Comparison of ENCODE assay signal across 8 cellular contexts in the genomic region with DNA sequence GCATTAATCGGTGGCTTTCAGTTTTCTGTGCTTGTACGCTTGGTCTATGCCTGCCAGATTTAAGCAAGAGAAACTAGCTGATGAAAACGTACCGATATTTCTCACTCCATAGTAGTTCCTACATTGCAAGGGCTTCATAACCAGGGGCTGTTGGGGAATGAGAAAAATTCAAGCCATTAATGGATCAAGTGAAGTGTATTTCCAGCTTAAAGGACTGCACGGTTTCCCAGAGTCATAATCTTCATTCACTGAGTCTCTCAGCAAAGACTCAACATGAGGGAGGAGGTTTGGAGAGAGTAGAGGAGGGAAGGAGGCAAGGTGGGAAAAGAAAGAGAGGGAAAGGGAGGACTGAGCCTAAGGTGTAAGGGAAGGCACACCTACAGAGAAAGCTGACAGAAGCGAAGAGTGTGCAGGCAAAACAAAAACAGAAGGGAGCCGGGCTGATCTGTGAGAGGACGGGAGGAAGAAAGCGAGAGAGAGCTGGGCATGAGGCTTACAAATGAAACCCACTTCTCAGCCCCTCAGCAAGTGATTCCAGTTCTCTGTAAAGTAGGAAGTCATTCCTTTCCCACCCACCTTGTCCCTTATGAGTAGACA. TPM values are rescaled to one million over a fixed set of nuclear protein-coding genes. Genes with fewer than 3 reads are reported as not detected.
DNase-seq lines count a peak whose midpoint lies in the region; ATAC-seq, FAIRE-seq and TF ChIP-seq lines count a peak whose summit lies in the region.

No MANE protein-coding gene starts in this region.

- H3K4me1 ChIP-seq in K562 (replicated peaks in 1 of 2; ENCODE audit: control insufficient read depth in 2 of 2, insufficient read depth in 2 of 2, low read length in 2 of 2) = no peaks in the 10 kb centered on the region
- peaks cover 9% of the 10 kb centered on the region for H3K4me1 ChIP-seq in muscle layer of colon (ENCODE audit: insufficient read depth, low read length)

- no TSS peak for BruUV-seq in K562 (replicated peaks; lab: Mats Ljungman, UMichigan)

- CTCF ChIA-PET in K562 (lab: Yijun Ruan, JAX; ENCODE audit: low intra/inter-chr PET ratio) = no interaction called here

- DNase-seq in K562 (ENCODE audit: extremely low read depth in 1 of 4, low spot score in 3 of 4) = no peak
- no peak for DNase-seq in NCI-H1694 (lab: John Stamatoyannopoulos, UW)
- DNase-seq in NOMO-1 treated with dmso at 0.1 percent for 144 hours (lab: John Stamatoyannopoulos, UW; ENCODE audit: unreplicated experiment) = no peak
- no peak for DNase-seq in SKM-1 (lab: John Stamatoyannopoulos, UW; ENCODE audit: unreplicated experiment)

- POLR2A ChIA-PET in K562 (lab: Yijun Ruan, JAX) = no interaction called here

- TF ChIP-seq CTCF in K562 (IDR thresholded peaks at IDR 0.05 in 2 of 3, conservative IDR thresholded peaks at IDR 0.05 in 1 of 3; ENCODE audit: insufficient read depth in 2 of 3, low read depth in 1 of 3, low read length in 3 of 3) = no peak

- FAIRE-seq in K562 (lab: Jason Lieb, UNC) = no peak

- no peaks in the 10 kb centered on the region for H3K9me1 ChIP-seq in K562 (ENCODE audit: control insufficient read depth, insufficient read depth, low read length)

- H3K9me3 ChIP-seq in K562 (replicated peaks; ENCODE audit: control insufficient read depth, insufficient read depth, low read depth, low read length) = no peaks in the 10 kb centered on the region
- H3K9me3 ChIP-seq in muscle layer of colon (ENCODE audit: low read length) = no peaks in the 10 kb centered on the region

- H3K9ac ChIP-seq in K562 (ENCODE audit: insufficient read depth in 1 of 2, low read depth in 2 of 2, low read length in 2 of 2) = peak overlapping the region in 1 of 2 experiments; percentile 1; a peak in 1 of 4 replicates
- peak overlapping the region; percentile 55 for H3K9ac ChIP-seq in muscle layer of colon (ENCODE audit: low read length)

- no peak for TF ChIP-seq EP300 in K562 (IDR thresholded peaks at IDR 0.05; ENCODE audit: low read length)

- in situ Hi-C loops in K562 (cut with MboI) = no loop called here

- no peak for TF ChIP-seq POLR2A in K562 (conservative IDR thresholded peaks at IDR 0.05)

- no peaks in the 10 kb centered on the region for H3K79me2 ChIP-seq in K562 (ENCODE audit: control insufficient read depth, insufficient read depth, low read length)

- peak overlapping the region; percentile 20; the same call in 1 of the 2 replicates for H3K4me3 ChIP-seq in K562
- peak overlapping the region; percentile 25 to 70 for H3K4me3 ChIP-seq in muscle layer of colon (ENCODE audit: low read depth in 1 of 2, low read length in 2 of 2)

- H2AFZ ChIP-seq in K562 (ENCODE audit: low read depth, low read length) = peak overlapping the region; percentile 61

- no peaks in the 10 kb centered on the region for H3K36me3 ChIP-seq in K562 (ENCODE audit: control insufficient read depth, insufficient read depth, low read length)
- H3K36me3 ChIP-seq in muscle layer of colon (ENCODE audit: insufficient read depth, low read length) = peaks cover 6% of the 10 kb centered on the region

- ATAC-seq in GM19025 (IDR thresholded peaks at IDR 0.05; ENCODE audit: low read depth, unreplicated experiment) (peak; percentile 28), HG03354 (IDR thresholded peaks at IDR 0.05; ENCODE audit: poor library complexity, severe bottlenecking, unreplicated experiment) (peak; percentile 54), K562 (peak; percentile 64), HG03280 (IDR thresholded peaks at IDR 0.05; ENCODE audit: unreplicated experiment) (no peak)

- 5% methylated on average over 9 of the region's 9 CpGs for WGBS in K562 (ENCODE audit: insufficient coverage, low coverage, missing lambda C conversion rate)

- no peak for TF ChIP-seq RAD21 in K562 (CRISPR knock-in tag; conservative IDR thresholded peaks at IDR 0.05 in 1 of 2, IDR thresholded peaks at IDR 0.05 in 1 of 2)

- intact Hi-C loops in K562 (cut with micrococcal nuclease) = no loop called here

- no peaks in the 10 kb centered on the region for H4K20me1 ChIP-seq in K562 (replicated peaks; ENCODE audit: control insufficient read depth, insufficient read depth, low read length)

- H3K4me2 ChIP-seq in K562 (ENCODE audit: insufficient read depth, low read length) = peak overlapping the region; percentile 51

- H3K27me3 ChIP-seq in K562 (ENCODE audit: control insufficient read depth in 2 of 2, insufficient read depth in 2 of 2, low read length in 2 of 2) = peaks cover 6 to 10% of the 10 kb centered on the region in 2 experiments; a peak in 3 of 5 replicates
- H3K27me3 ChIP-seq in muscle layer of colon (ENCODE audit: control insufficient read depth in 1 of 2, insufficient read depth in 2 of 2, low read length in 2 of 2) = no peaks in the 10 kb centered on the region

- H3K27ac ChIP-seq in K562 (ENCODE audit: extremely low read depth, low read depth, low read length) = no peak overlapping the region
- peak overlapping the region; percentile 64 for H3K27ac ChIP-seq in muscle layer of colon (ENCODE audit: low read depth, low read length)

RNA-seq across cellular contexts. Expression of a gene that starts 0.6 kb away (rescaled TPM):
- 0.86 TPM in 1 of 2 replicates, not detected in the other for total RNA-seq in K562 (2011; cell fraction: chromatin; rRNA removed; ENCODE audit: low replicate concordance)
- total RNA-seq in K562 (2011; cell fraction: nucleolus; rRNA removed) = 0.17 and 0.53 TPM in 2 replicates
- 0.51 TPM in 1 of 2 replicates, not detected in the other for total RNA-seq in K562 (2011; cell fraction: nucleoplasm; rRNA removed)
- 0.73 and 1.1 TPM in 2 replicates for total RNA-seq in K562 (2014; rRNA removed)
- 1.1 and 1.4 TPM in 2 replicates for total RNA-seq in K562 (2014; rRNA removed; fragmentation: Illumina TruSeq; extraction: Trizol)
- total RNA-seq in K562 (2015; rRNA removed; fragmentation: Illumina TruSeq; extraction: Trizol) = 1.3 and 1.5 TPM in 2 replicates
- total RNA-seq in K562 (2021) = 1.1 and 1.2 TPM in 2 replicates
- 0.14 and 0.52 TPM in 2 replicates for polyA plus RNA-seq in K562 (2011; rRNA removed)
- 0.09 and 0.18 TPM in 2 replicates for polyA plus RNA-seq in K562 (2011; cell fraction: cytosol; rRNA removed)
- 0.14 and 0.15 TPM in 2 replicates for polyA plus RNA-seq in K562 (2011; cell fraction: nucleus; rRNA removed)
- polyA plus RNA-seq in K562 (2012) = 2.2 and 9.4 TPM in 2 replicates
- 0.65 and 0.83 TPM in 2 replicates for polyA plus RNA-seq in K562 (2014; fragmentation: Illumina TruSeq; extraction: Trizol)
- 1 to 10 TPM; 1.8 TPM for polyA plus RNA-seq in K562 (2014; fragmentation: Nextera tagmentation; extraction: Ambion mirVana)
- polyA plus RNA-seq in K562 (2014; rRNA removed) = 0.37 and 0.57 TPM in 2 replicates
- 0.42 and 0.60 TPM in 2 replicates for polyA minus RNA-seq in K562 (2011; rRNA and poly(A)+ RNA removed)
- 0.76 TPM in 1 of 2 replicates, not detected in the other for polyA minus RNA-seq in K562 (2011; cell fraction: cytosol; rRNA and poly(A)+ RNA removed)
- polyA minus RNA-seq in K562 (2011; cell fraction: nucleus; rRNA and poly(A)+ RNA removed) = not detected in 2 replicates

RNA-seq across cellular contexts. Expression of a gene that starts 30.3 kb away (rescaled TPM):
- total RNA-seq in K562 (2011; cell fraction: chromatin; rRNA removed; ENCODE audit: low replicate concordance) = not detected in 2 replicates
- total RNA-seq in K562 (2011; cell fraction: nucleolus; rRNA removed) = not detected in 2 replicates
- not detected in 2 replicates for total RNA-seq in K562 (2011; cell fraction: nucleoplasm; rRNA removed)
- total RNA-seq in K562 (2014; rRNA removed) (not detected in 2 replicates), K562 (2014; rRNA removed; fragmentation: Illumina TruSeq; extraction: Trizol) (not detected in 2 replicates), K562 (2015; rRNA removed; fragmentation: Illumina TruSeq; extraction: Trizol) (not detected in 2 replicates), K562 (2021) (0.11 and 0.13 TPM in 2 replicates)
- polyA plus RNA-seq in K562 (2011; rRNA removed) (not detected in 2 replicates), K562 (2014; fragmentation: Illumina TruSeq; extraction: Trizol) (not detected in 2 replicates), K562 (2014; fragmentation: Nextera tagmentation; extraction: Ambion mirVana) (not detected), K562 (2014; rRNA removed) (0.04 TPM in 1 of 2 replicates, not detected in the other)
- 0.03 TPM in 1 of 2 replicates, not detected in the other for polyA plus RNA-seq in K562 (2011; cell fraction: cytosol; rRNA removed)
- polyA plus RNA-seq in K562 (2011; cell fraction: nucleus; rRNA removed) = not detected in 2 replicates
- polyA plus RNA-seq in K562 (2012) = not detected in 2 replicates
- polyA minus RNA-seq in K562 (2011; rRNA and poly(A)+ RNA removed) = not detected in 2 replicates
- polyA minus RNA-seq in K562 (2011; cell fraction: cytosol; rRNA and poly(A)+ RNA removed) = not detected in 2 replicates
- polyA minus RNA-seq in K562 (2011; cell fraction: nucleus; rRNA and poly(A)+ RNA removed) = not detected in 2 replicates

RNA-seq across cellular contexts. Expression of a gene that starts 51.1 kb away (rescaled TPM):
- not detected in 2 replicates for total RNA-seq in K562 (2011; cell fraction: chromatin; rRNA removed; ENCODE audit: low replicate concordance)
- not detected in 2 replicates for total RNA-seq in K562 (2011; cell fraction: nucleolus; rRNA removed)
- not detected in 2 replicates for total RNA-seq in K562 (2011; cell fraction: nucleoplasm; rRNA removed)
- not detected in 2 replicates for total RNA-seq in K562 (2014; rRNA removed)
- total RNA-seq in K562 (2014; rRNA removed; fragmentation: Illumina TruSeq; extraction: Trizol) = not detected in 2 replicates
- total RNA-seq in K562 (2015; rRNA removed; fragmentation: Illumina TruSeq; extraction: Trizol) = not detected in 2 replicates
- 0.35 and 0.51 TPM in 2 replicates for total RNA-seq in K562 (2021)
- not detected in 2 replicates for polyA plus RNA-seq in K562 (2011; rRNA removed)
- not detected in 2 replicates for polyA plus RNA-seq in K562 (2011; cell fraction: cytosol; rRNA removed)
- polyA plus RNA-seq in K562 (2011; cell fraction: nucleus; rRNA removed) = not detected in 2 replicates
- polyA plus RNA-seq in K562 (2012) = 0.48 TPM in 1 of 2 replicates, not detected in the other
- not detected in 2 replicates for polyA plus RNA-seq in K562 (2014; fragmentation: Illumina TruSeq; extraction: Trizol)
- not detected for polyA plus RNA-seq in K562 (2014; fragmentation: Nextera tagmentation; extraction: Ambion mirVana)
- not detected in 2 replicates for polyA plus RNA-seq in K562 (2014; rRNA removed)
- not detected in 2 replicates for polyA minus RNA-seq in K562 (2011; rRNA and poly(A)+ RNA removed)
- not detected in 2 replicates for polyA minus RNA-seq in K562 (2011; cell fraction: cytosol; rRNA and poly(A)+ RNA removed)
- not detected in 2 replicates for polyA minus RNA-seq in K562 (2011; cell fraction: nucleus; rRNA and poly(A)+ RNA removed)

RNA-seq across cellular contexts. Expression of a gene that starts 53.9 kb away (rescaled TPM):
- not detected in 2 replicates for total RNA-seq in K562 (2011; cell fraction: chromatin; rRNA removed; ENCODE audit: low replicate concordance)
- total RNA-seq in K562 (2011; cell fraction: nucleolus; rRNA removed) = 0.26 TPM in 1 of 2 replicates, not detected in the other
- not detected in 2 replicates for total RNA-seq in K562 (2011; cell fraction: nucleoplasm; rRNA removed)
- 0.20 and 0.45 TPM in 2 replicates for total RNA-seq in K562 (2014; rRNA removed)
- total RNA-seq in K562 (2014; rRNA removed; fragmentation: Illumina TruSeq; extraction: Trizol) = 0.18 and 0.22 TPM in 2 replicates
- total RNA-seq in K562 (2015; rRNA removed; fragmentation: Illumina TruSeq; extraction: Trizol) = 0.38 and 0.43 TPM in 2 replicates
- 0.38 and 0.49 TPM in 2 replicates for total RNA-seq in K562 (2021)
- polyA plus RNA-seq in K562 (2011; rRNA removed) = 0.04 TPM in 1 of 2 replicates, not detected in the other
- polyA plus RNA-seq in K562 (2011; cell fraction: cytosol; rRNA removed) = 0.01 and 0.06 TPM in 2 replicates
- polyA plus RNA-seq in K562 (2011; cell fraction: nucleus; rRNA removed) = 0.16 TPM in 1 of 2 replicates, not detected in the other
- 0.59 and 1.8 TPM in 2 replicates for polyA plus RNA-seq in K562 (2012)
- 0.21 TPM in 2 replicates for polyA plus RNA-seq in K562 (2014; fragmentation: Illumina TruSeq; extraction: Trizol)
- under 1 TPM; 0.04 TPM for polyA plus RNA-seq in K562 (2014; fragmentation: Nextera tagmentation; extraction: Ambion mirVana)
- polyA plus RNA-seq in K562 (2014; rRNA removed) = 0.07 and 0.34 TPM in 2 replicates
- polyA minus RNA-seq in K562 (2011; rRNA and poly(A)+ RNA removed) = not detected in 2 replicates
- polyA minus RNA-seq in K562 (2011; cell fraction: cytosol; rRNA and poly(A)+ RNA removed) = not detected in 2 replicates
- 0.13 TPM in 1 of 2 replicates, not detected in the other for polyA minus RNA-seq in K562 (2011; cell fraction: nucleus; rRNA and poly(A)+ RNA removed)
